In genomic region chr19:49869484-49870308, GRCh38 we compare ENCODE assay signal across 8 cellular contexts. TPM values are rescaled to one million over a fixed set of nuclear protein-coding genes. Genes with fewer than 3 reads are reported as not detected.
DNase-seq lines count a peak whose midpoint lies in the region; ATAC-seq lines count a peak whose summit lies in the region.

No MANE protein-coding gene starts in this region.

- H3K9me3 Mint-ChIP-seq in effector memory CD8-positive, alpha-beta T cell, result no peaks in the 10 kb centered on the region

- H3K4me3 Mint-ChIP-seq in effector memory CD8-positive, alpha-beta T cell, result no peak overlapping the region

- ATAC-seq in GM21360 (IDR thresholded peaks at IDR 0.05; ENCODE audit: unreplicated experiment), result peak; percentile 60
- peak; percentile 71 for ATAC-seq in effector memory CD8-positive, alpha-beta T cell (replicated peaks)

- peaks cover 33 to 37% of the 10 kb centered on the region in 2 donors for H3K4me1 Mint-ChIP-seq in effector memory CD8-positive, alpha-beta T cell (ENCODE audit: low read depth in 2 of 2)

- H3K36me3 Mint-ChIP-seq in effector memory CD8-positive, alpha-beta T cell (ENCODE audit: insufficient read depth), result peaks cover 45% of the 10 kb centered on the region

- no peaks in the 10 kb centered on the region for H3K27me3 Mint-ChIP-seq in effector memory CD8-positive, alpha-beta T cell

- peak; percentile 97 for DNase-seq in COLO829 (ENCODE audit: low spot score)
- peak; percentile 98 for DNase-seq in HT1080 (ENCODE audit: low read depth)
- DNase-seq in NOMO-1 (lab: John Stamatoyannopoulos, UW; ENCODE audit: unreplicated experiment in 2 of 2), result peak; percentile 98 to 99
- DNase-seq in activated CD8-positive, alpha-beta memory T cell treated with anti-CD3 and anti-CD28 coated beads for 48 hours (ENCODE audit: low read depth in 2 of 3, low spot score in 2 of 3), result peak; percentile 74 to 82 (median 79)
- peak; percentile 88 for DNase-seq in effector memory CD8-positive, alpha-beta T cell
- peak; percentile 100 for DNase-seq in medulla oblongata (ENCODE audit: extremely low spot score)
- DNase-seq in stimulated activated CD4-positive, alpha-beta T cell treated with anti-CD3 and anti-CD28 coated beads, TNF-alpha, amount 100 ng/mL, for 48 hours (ENCODE audit: low read depth in 3 of 3), result peak; percentile 82 to 87 (median 83)

- H3K27ac Mint-ChIP-seq in effector memory CD8-positive, alpha-beta T cell, result no peak overlapping the region

RNA-seq across cellular contexts. Expression of gene PNKP, which starts 2.3 kb away (rescaled TPM):
- 55.5 and 57.2 TPM in 2 replicates for total RNA-seq in HT1080 (2014; rRNA removed; shearing (Covaris generic))
- 33.4 and 35.3 TPM in 2 replicates for polyA plus RNA-seq in HT1080 (2015; cell fraction: cytosol; rRNA removed)
- 153 and 166 TPM in 2 replicates for polyA plus RNA-seq in HT1080 (2015; cell fraction: nucleus; rRNA removed)

RNA-seq across cellular contexts. Expression of gene AKT1S1, which starts 7.5 kb away (rescaled TPM):
- total RNA-seq in HT1080 (2014; rRNA removed; shearing (Covaris generic)), result 30.4 and 46.2 TPM in 2 replicates
- polyA plus RNA-seq in HT1080 (2015; cell fraction: cytosol; rRNA removed), result 109 and 128 TPM in 2 replicates
- 66.1 and 84.1 TPM in 2 replicates for polyA plus RNA-seq in HT1080 (2015; cell fraction: nucleus; rRNA removed)

RNA-seq across cellular contexts. Expression of gene TBC1D17, which starts 7.8 kb away (rescaled TPM):
- 5.5 and 9.8 TPM in 2 replicates for total RNA-seq in HT1080 (2014; rRNA removed; shearing (Covaris generic))
- polyA plus RNA-seq in HT1080 (2015; cell fraction: cytosol; rRNA removed), result 24.2 and 25.3 TPM in 2 replicates
- 28.0 and 39.4 TPM in 2 replicates for polyA plus RNA-seq in HT1080 (2015; cell fraction: nucleus; rRNA removed)

RNA-seq across cellular contexts. Expression of gene PTOV1, which starts 18.7 kb away (rescaled TPM):
- total RNA-seq in HT1080 (2014; rRNA removed; shearing (Covaris generic)), result 63.8 and 77.1 TPM in 2 replicates
- polyA plus RNA-seq in HT1080 (2015; cell fraction: cytosol; rRNA removed), result 56.0 and 61.2 TPM in 2 replicates
- 100 and 101 TPM in 2 replicates for polyA plus RNA-seq in HT1080 (2015; cell fraction: nucleus; rRNA removed)

RNA-seq across cellular contexts. Expression of gene IL4I1, which starts 27.0 kb away (rescaled TPM):
- 0.13 and 0.24 TPM in 2 replicates for total RNA-seq in HT1080 (2014; rRNA removed; shearing (Covaris generic))
- polyA plus RNA-seq in HT1080 (2015; cell fraction: cytosol; rRNA removed), result 0.03 and 0.25 TPM in 2 replicates
- 0.57 and 2.2 TPM in 2 replicates for polyA plus RNA-seq in HT1080 (2015; cell fraction: nucleus; rRNA removed)

Comparison
In these comparisons a context has a peak if more than half of its experiments do, and no peak if none do; other contexts are left out.
1. Peak in every context shown above with its lines: DNase-seq and ATAC-seq.